Comparison of ENCODE assay signal across 2 cellular contexts in genomic region chr11:69394234-69394891, GRCh38.
TF ChIP-seq lines count a peak whose summit lies in the region.

No MANE protein-coding gene starts in this region.

TF ChIP-seq in SK-N-SH, 30 proteins besides CTCF, POLR2A, EP300 and RAD21 (continued from another document):
- TF ChIP-seq EZH2phosphoT487 (IDR thresholded peaks at IDR 0.05; ENCODE audit: borderline replicate concordance, low read depth), result no peak
- TF ChIP-seq SIN3A (IDR thresholded peaks at IDR 0.05; ENCODE audit: borderline replicate concordance, low read depth, low read length), result no peak
- no peak for TF ChIP-seq RFX5 (IDR thresholded peaks at IDR 0.05; ENCODE audit: low read length)
- no peak for TF ChIP-seq RXRA (IDR thresholded peaks at IDR 0.05; ENCODE audit: borderline replicate concordance, low read depth)
- TF ChIP-seq ELF1 (IDR thresholded peaks at IDR 0.05), result no peak
- TF ChIP-seq TEAD4 (IDR thresholded peaks at IDR 0.05; ENCODE audit: borderline replicate concordance, insufficient read depth), result no peak
- TF ChIP-seq, protein P1, sequence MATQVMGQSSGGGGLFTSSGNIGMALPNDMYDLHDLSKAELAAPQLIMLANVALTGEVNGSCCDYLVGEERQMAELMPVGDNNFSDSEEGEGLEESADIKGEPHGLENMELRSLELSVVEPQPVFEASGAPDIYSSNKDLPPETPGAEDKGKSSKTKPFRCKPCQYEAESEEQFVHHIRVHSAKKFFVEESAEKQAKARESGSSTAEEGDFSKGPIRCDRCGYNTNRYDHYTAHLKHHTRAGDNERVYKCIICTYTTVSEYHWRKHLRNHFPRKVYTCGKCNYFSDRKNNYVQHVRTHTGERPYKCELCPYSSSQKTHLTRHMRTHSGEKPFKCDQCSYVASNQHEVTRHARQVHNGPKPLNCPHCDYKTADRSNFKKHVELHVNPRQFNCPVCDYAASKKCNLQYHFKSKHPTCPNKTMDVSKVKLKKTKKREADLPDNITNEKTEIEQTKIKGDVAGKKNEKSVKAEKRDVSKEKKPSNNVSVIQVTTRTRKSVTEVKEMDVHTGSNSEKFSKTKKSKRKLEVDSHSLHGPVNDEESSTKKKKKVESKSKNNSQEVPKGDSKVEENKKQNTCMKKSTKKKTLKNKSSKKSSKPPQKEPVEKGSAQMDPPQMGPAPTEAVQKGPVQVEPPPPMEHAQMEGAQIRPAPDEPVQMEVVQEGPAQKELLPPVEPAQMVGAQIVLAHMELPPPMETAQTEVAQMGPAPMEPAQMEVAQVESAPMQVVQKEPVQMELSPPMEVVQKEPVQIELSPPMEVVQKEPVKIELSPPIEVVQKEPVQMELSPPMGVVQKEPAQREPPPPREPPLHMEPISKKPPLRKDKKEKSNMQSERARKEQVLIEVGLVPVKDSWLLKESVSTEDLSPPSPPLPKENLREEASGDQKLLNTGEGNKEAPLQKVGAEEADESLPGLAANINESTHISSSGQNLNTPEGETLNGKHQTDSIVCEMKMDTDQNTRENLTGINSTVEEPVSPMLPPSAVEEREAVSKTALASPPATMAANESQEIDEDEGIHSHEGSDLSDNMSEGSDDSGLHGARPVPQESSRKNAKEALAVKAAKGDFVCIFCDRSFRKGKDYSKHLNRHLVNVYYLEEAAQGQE (IDR thresholded peaks at IDR 0.05; ENCODE audit: low read depth, low read length), result no peak
- TF ChIP-seq FOSL2 (IDR thresholded peaks at IDR 0.05; ENCODE audit: borderline replicate concordance, low read depth), result no peak
- TF ChIP-seq POLR2AphosphoS5 (IDR thresholded peaks at IDR 0.05; ENCODE audit: low read depth, low read length), result no peak
- no peak for TF ChIP-seq IRF3 (IDR thresholded peaks at IDR 0.05; ENCODE audit: low read depth, low read length)

TF ChIP-seq in SK-N-SH treated with all-trans-retinoic acid at 6 μM for 48 hours, 23 proteins besides CTCF, POLR2A, EP300 and RAD21 (continued from another document):
- TF ChIP-seq, protein P2, sequence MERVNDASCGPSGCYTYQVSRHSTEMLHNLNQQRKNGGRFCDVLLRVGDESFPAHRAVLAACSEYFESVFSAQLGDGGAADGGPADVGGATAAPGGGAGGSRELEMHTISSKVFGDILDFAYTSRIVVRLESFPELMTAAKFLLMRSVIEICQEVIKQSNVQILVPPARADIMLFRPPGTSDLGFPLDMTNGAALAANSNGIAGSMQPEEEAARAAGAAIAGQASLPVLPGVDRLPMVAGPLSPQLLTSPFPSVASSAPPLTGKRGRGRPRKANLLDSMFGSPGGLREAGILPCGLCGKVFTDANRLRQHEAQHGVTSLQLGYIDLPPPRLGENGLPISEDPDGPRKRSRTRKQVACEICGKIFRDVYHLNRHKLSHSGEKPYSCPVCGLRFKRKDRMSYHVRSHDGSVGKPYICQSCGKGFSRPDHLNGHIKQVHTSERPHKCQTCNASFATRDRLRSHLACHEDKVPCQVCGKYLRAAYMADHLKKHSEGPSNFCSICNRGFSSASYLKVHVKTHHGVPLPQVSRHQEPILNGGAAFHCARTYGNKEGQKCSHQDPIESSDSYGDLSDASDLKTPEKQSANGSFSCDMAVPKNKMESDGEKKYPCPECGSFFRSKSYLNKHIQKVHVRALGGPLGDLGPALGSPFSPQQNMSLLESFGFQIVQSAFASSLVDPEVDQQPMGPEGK (CRISPR knock-in tag; IDR thresholded peaks at IDR 0.05; ENCODE audit: borderline replicate concordance), result no peak
- TF ChIP-seq ISL1 (CRISPR knock-in tag; IDR thresholded peaks at IDR 0.05), result no peak
